ENCODE assay signal across 3 cellular contexts in genomic region chr2:191650896-191651773, GRCh38.
TF ChIP-seq lines count a peak whose summit lies in the region.

No MANE protein-coding gene starts in this region.

TF ChIP-seq in K562, 482 proteins besides CTCF, POLR2A, EP300 and RAD21 (continued from another document and continues in another):
- TF ChIP-seq ETS1 (conservative IDR thresholded peaks at IDR 0.05; ENCODE audit: control insufficient read depth, low read depth, low read length) (no peak), ZBTB2 (IDR thresholded peaks at IDR 0.05) (no peak), RBBP5 (IDR thresholded peaks at IDR 0.05; ENCODE audit: borderline replicate concordance, insufficient read depth, low read length, poor library complexity, severe bottlenecking) (no peak), RBM39 (optimal IDR thresholded peaks at IDR 0.05; ENCODE audit: low read depth, low read length) (no peak), GTF2F1 (IDR thresholded peaks at IDR 0.05; ENCODE audit: low read depth, low read length) (no peak), FOXK2 (conservative IDR thresholded peaks at IDR 0.05 in 1 of 2, IDR thresholded peaks at IDR 0.05 in 1 of 2; ENCODE audit: low read depth in 2 of 2) (no peak), PURB (CRISPR knock-in tag; IDR thresholded peaks at IDR 0.05; ENCODE audit: low read depth) (no peak), CEBPB (tag; IDR thresholded peaks at IDR 0.05) (no peak), HMGXB4 (CRISPR knock-in tag; IDR thresholded peaks at IDR 0.05) (no peak), PREB (CRISPR knock-in tag; IDR thresholded peaks at IDR 0.05) (no peak)

TF ChIP-seq in WTC11, 78 proteins besides CTCF, POLR2A, EP300 and RAD21 (continued from another document):
- TF ChIP-seq PRDM15 (CRISPR knock-in tag; IDR thresholded peaks at IDR 0.05): no peak
- no peak for TF ChIP-seq GTF2I (CRISPR knock-in tag; conservative IDR thresholded peaks at IDR 0.05)
- TF ChIP-seq NR2C2 (CRISPR knock-in tag; IDR thresholded peaks at IDR 0.05): no peak
- no peak for TF ChIP-seq ELF4 (CRISPR knock-in tag; IDR thresholded peaks at IDR 0.05; ENCODE audit: low read depth)
- no peak for TF ChIP-seq ATF1 (CRISPR knock-in tag; IDR thresholded peaks at IDR 0.05)
- no peak for TF ChIP-seq ZNF281 (CRISPR knock-in tag; IDR thresholded peaks at IDR 0.05)
- TF ChIP-seq TCF7 (CRISPR knock-in tag; IDR thresholded peaks at IDR 0.05; ENCODE audit: low read depth): no peak
- TF ChIP-seq MXD4 (CRISPR knock-in tag; IDR thresholded peaks at IDR 0.05; ENCODE audit: borderline replicate concordance): no peak

TF ChIP-seq in GM23338, 12 proteins besides CTCF, POLR2A, EP300 and RAD21 (continued from another document):
- TF ChIP-seq REST (IDR thresholded peaks at IDR 0.05; ENCODE audit: unreplicated experiment) (no peak), ZNF462 (CRISPR knock-in tag; IDR thresholded peaks at IDR 0.05) (no peak), ZNF114 (CRISPR knock-in tag; IDR thresholded peaks at IDR 0.05) (no peak), ZNF331 (CRISPR knock-in tag; IDR thresholded peaks at IDR 0.05; ENCODE audit: low read depth) (no peak), STAT1 (IDR thresholded peaks at IDR 0.05; ENCODE audit: unreplicated experiment) (no peak)
